ENCODE assay signal across 10 cellular contexts in genomic region chr1:67724928-67725560, GRCh38. TPM values are rescaled to one million over a fixed set of nuclear protein-coding genes. Genes with fewer than 3 reads are reported as not detected.
DNase-seq lines count a peak whose midpoint lies in the region; ATAC-seq and TF ChIP-seq lines count a peak whose summit lies in the region.
"Had no signal": no experiment of that assay in that cellular context is flagged by ENCODE, and none has a peak within 500 bp of the region (broad histone marks: within the 10 kb centered on the region; RNA-seq: fewer than 3 reads in every experiment).

No MANE protein-coding gene starts in this region.

- H3K4me2 ChIP-seq in parathyroid adenoma (ENCODE audit: low read length), result no peak overlapping the region

- peaks cover 14% of the 10 kb centered on the region for H3K79me2 ChIP-seq in parathyroid adenoma

- no peaks in the 10 kb centered on the region for H3K27me3 ChIP-seq in parathyroid adenoma (ENCODE audit: control insufficient read depth, insufficient read depth, low read length)
- no peaks in the 10 kb centered on the region for H3K27me3 ChIP-seq in lower lobe of right lung (ENCODE audit: low read depth)

- no peak overlapping the region for H3K9ac ChIP-seq in parathyroid adenoma

- H3K36me3 ChIP-seq in parathyroid adenoma (ENCODE audit: control insufficient read depth, insufficient read depth, low read length), result no peaks in the 10 kb centered on the region
- no peaks in the 10 kb centered on the region for H3K36me3 ChIP-seq in lower lobe of right lung

- H3K9me3 ChIP-seq in parathyroid adenoma (ENCODE audit: control insufficient read depth, low read length), result no peaks in the 10 kb centered on the region
- H3K9me3 ChIP-seq in lower lobe of right lung, result no peaks in the 10 kb centered on the region

- TF ChIP-seq CTCF in parathyroid adenoma (IDR thresholded peaks at IDR 0.05) (no peak), lower lobe of right lung (IDR thresholded peaks at IDR 0.05) (no peak)

- H3K27ac ChIP-seq in parathyroid adenoma (peak overlapping the region; percentile 4), lower lobe of right lung (no peak overlapping the region)

- H3K4me3 ChIP-seq in parathyroid adenoma (ENCODE audit: low read depth, low read length) (no peak overlapping the region), lower lobe of right lung (no peak overlapping the region)

- H3K4me1 ChIP-seq in parathyroid adenoma (peaks cover 6% of the 10 kb centered on the region), lower lobe of right lung (peaks cover 37% of the 10 kb centered on the region)

- no peak overlapping the region for H2AFZ ChIP-seq in parathyroid adenoma

- DNase-seq in GM03348 (ENCODE audit: low spot score), result peak; percentile 63
- DNase-seq in SHP77 (lab: John Stamatoyannopoulos, UW), result peak; percentile 39 to 64
- DNase-seq in fibroblast of gingiva (ENCODE audit: low read depth), result peak; percentile 81
- DNase-seq in T1000 (lab: John Stamatoyannopoulos, UW), result no peak
- no peak for DNase-seq in SIG-M5 treated with dmso at 0.1 percent for 504 hours (lab: John Stamatoyannopoulos, UW; ENCODE audit: unreplicated experiment)
- DNase-seq in NK-92 treated with Interleukin-12 subunit alpha and Interleukin-12 subunit beta, amount 100 ng/mL, for 24 hours (lab: John Stamatoyannopoulos, UW), result no peak
- DNase-seq in lower lobe of right lung, result no peak
- DNase-seq: OCI-M1 had no signal

- ATAC-seq in lower lobe of right lung, result no peak
- ATAC-seq: activated naive CD4-positive, alpha-beta T cell treated with anti-CD3 and anti-CD28 coated beads, Interleukin-2, amount 50 U/mL, for 72 hours had no signal

- intact Hi-C loops in lower lobe of right lung (cut with DNase I), result no loop called here

RNA-seq across cellular contexts. Expression of gene GADD45A, which starts 40.0 kb away (rescaled TPM):
- total RNA-seq in lower lobe of right lung, result 13.6 TPM

Comparison
In these comparisons a context has a peak if more than half of its experiments do, and no peak if none do; other contexts are left out.
1. DNase-seq: peak in GM03348 (single experiment), SHP77 (2 of 2) and fibroblast of gingiva (single experiment); none in T1000 (single experiment), SIG-M5 treated with dmso at 0.1 percent for 504 hours (single experiment), NK-92 treated with Interleukin-12 subunit alpha and Interleukin-12 subunit beta, amount 100 ng/mL, for 24 hours (single experiment) and lower lobe of right lung (single experiment).